8 cellular contexts compared by ENCODE assay signal in the genomic region with DNA sequence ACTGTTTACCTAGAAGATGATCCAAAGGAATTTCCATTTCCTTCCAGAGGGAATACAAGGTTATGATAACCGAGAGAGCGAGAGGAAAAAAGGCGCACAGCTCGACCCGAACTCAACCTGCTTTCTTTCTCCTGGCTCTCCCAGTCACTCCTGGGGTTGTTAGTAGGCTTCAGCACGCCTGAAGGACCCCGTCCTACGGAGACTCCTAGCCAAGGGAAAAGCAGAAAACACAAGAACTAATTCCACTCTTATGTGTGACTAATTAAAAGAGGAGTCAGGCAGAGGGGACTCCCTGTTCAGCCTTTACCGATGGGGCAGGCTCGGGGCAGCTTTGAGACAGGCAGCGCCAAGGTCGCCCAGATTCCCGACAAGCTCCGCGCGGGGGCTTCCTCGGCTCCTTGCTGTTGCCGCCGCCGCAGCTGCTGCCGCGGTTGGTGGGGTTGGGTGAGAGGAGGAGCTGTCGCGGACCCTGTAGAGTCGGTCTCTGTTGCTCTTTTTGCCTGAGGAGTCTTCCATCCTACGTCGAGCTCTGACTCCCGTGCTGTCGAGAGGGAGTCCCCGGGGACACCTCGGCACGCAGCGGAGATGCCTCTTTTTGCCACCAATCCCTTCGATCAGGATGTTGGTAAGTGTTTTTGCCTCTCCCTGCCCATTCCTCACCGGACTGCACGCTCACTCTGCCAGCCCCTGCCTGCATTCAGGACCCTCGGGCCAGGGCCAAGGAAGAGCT. TPM values are rescaled to one million over a fixed set of nuclear protein-coding genes. Genes with fewer than 3 reads are reported as not detected.
DNase-seq lines count a peak whose midpoint lies in the region; ATAC-seq, FAIRE-seq and TF ChIP-seq lines count a peak whose summit lies in the region.

Gene STAM (plus strand): TSS at position 397 of the 730 bp plus-strand sequence. CDS start 189 bp downstream, at position 586.

- H3K4me1 Mint-ChIP-seq in WTC11, result peaks cover 21% of the 10 kb centered on the region

- peak; percentile 62 for DNase-seq in AG09309 (ENCODE audit: low read depth)
- peak; percentile 82 for DNase-seq in NCI-H226
- peak; percentile 86 for DNase-seq in WTC11 (ENCODE audit: low spot score)
- peak; percentile 83 for DNase-seq in bronchial epithelial cell (ENCODE audit: low read depth)
- DNase-seq in iPS-NIHi7 (ENCODE audit: extremely low spot score), result peak; percentile 90
- DNase-seq in smooth muscle cell of the brain vasculature (ENCODE audit: low read depth, low spot score), result peak; percentile 83

- POLR2A ChIA-PET in WTC11 (lab: Charles Lee), result interaction anchor here (0.6 to 2.0 kb wide), 9 partner anchors 14 to 140 kb away, joined by 3 to 20 read pairs (median 3); partner anchors contain the start of gene HACD1

- H3K27me3 Mint-ChIP-seq in WTC11 (ENCODE audit: low read depth), result no peaks in the 10 kb centered on the region

- peak within 1 kb of the TSS; percentile 100 for H3K27ac Mint-ChIP-seq in WTC11

- H3K4me3 Mint-ChIP-seq in WTC11, result peak within 1 kb of the TSS; percentile 94

- CTCF ChIA-PET in WTC11 (lab: Charles Lee), result interaction anchor here (0.6 to 2.5 kb wide), 6 partner anchors 26 to 268 kb away, joined by 3 to 15 read pairs (median 8); partner anchors contain the start of gene HACD1

- no peaks in the 10 kb centered on the region for H3K27me3 ChIP-seq in bronchial epithelial cell (ENCODE audit: control insufficient read depth, insufficient read depth, low read length)

- ATAC-seq in GM19023 (IDR thresholded peaks at IDR 0.05; ENCODE audit: unreplicated experiment), result peak; percentile 93
- peak; percentile 90 for ATAC-seq in HG03196 (IDR thresholded peaks at IDR 0.05; ENCODE audit: unreplicated experiment)
- ATAC-seq in WTC11, result peak; percentile 94

- peaks cover 11% of the 10 kb centered on the region for H3K9me3 Mint-ChIP-seq in WTC11

- TF ChIP-seq CTCF in AG09309 (IDR thresholded peaks at IDR 0.05; ENCODE audit: control insufficient read depth, insufficient read depth, low read depth, low read length, missing control alignments), result no peak
- TF ChIP-seq CTCF in WTC11 (IDR thresholded peaks at IDR 0.05), result no peak
- TF ChIP-seq CTCF in bronchial epithelial cell (IDR thresholded peaks at IDR 0.05; ENCODE audit: insufficient read depth, low read length, severe bottlenecking), result no peak

- H3K4me3 ChIP-seq in AG09309 (ENCODE audit: control insufficient read depth, low read depth, low read length) (peak within 1 kb of the TSS; percentile 91), bronchial epithelial cell (ENCODE audit: low read depth, low read length) (peak within 1 kb of the TSS; percentile 96)

- no peak for FAIRE-seq in bronchial epithelial cell (lab: Jason Lieb, UNC)

- H3K36me3 ChIP-seq in bronchial epithelial cell (ENCODE audit: control insufficient read depth, insufficient read depth, low read length), result no peaks in the 10 kb centered on the region

- peaks cover 15% of the 10 kb centered on the region for H3K36me3 Mint-ChIP-seq in WTC11

TF ChIP-seq in WTC11, 78 proteins besides CTCF, POLR2A, EP300 and RAD21 (continues in another document):
- TF ChIP-seq NFYB (CRISPR knock-in tag; conservative IDR thresholded peaks at IDR 0.05; ENCODE audit: low read depth) (no peak), KAT7 (CRISPR knock-in tag; IDR thresholded peaks at IDR 0.05; ENCODE audit: borderline replicate concordance) (no peak; the same call in 1 of the 2 replicates), ZBTB21 (CRISPR knock-in tag; IDR thresholded peaks at IDR 0.05; ENCODE audit: borderline replicate concordance) (0 out of 2 replicates have a peak, but pooled peaks have one; percentile 55), ARID4B (CRISPR knock-in tag; IDR thresholded peaks at IDR 0.05; ENCODE audit: borderline replicate concordance) (no peak; the same call in none of the 2 replicates), NR3C1 (CRISPR knock-in tag; conservative IDR thresholded peaks at IDR 0.05; ENCODE audit: low read depth) (no peak), GRHL2 (CRISPR knock-in tag; IDR thresholded peaks at IDR 0.05; ENCODE audit: insufficient replicate concordance, severe bottlenecking) (no peak), FOXJ3 (CRISPR knock-in tag; IDR thresholded peaks at IDR 0.05; ENCODE audit: borderline replicate concordance) (no peak), ZNF121 (CRISPR knock-in tag; IDR thresholded peaks at IDR 0.05) (peak; percentile 94), CBFB (CRISPR knock-in tag; IDR thresholded peaks at IDR 0.05; ENCODE audit: low read depth) (no peak), SOX15 (CRISPR knock-in tag; IDR thresholded peaks at IDR 0.05) (no peak), ZSCAN18 (CRISPR knock-in tag; IDR thresholded peaks at IDR 0.05) (no peak), TCF7 (CRISPR knock-in tag; IDR thresholded peaks at IDR 0.05; ENCODE audit: low read depth) (no peak)
- TF ChIP-seq, protein P1, sequence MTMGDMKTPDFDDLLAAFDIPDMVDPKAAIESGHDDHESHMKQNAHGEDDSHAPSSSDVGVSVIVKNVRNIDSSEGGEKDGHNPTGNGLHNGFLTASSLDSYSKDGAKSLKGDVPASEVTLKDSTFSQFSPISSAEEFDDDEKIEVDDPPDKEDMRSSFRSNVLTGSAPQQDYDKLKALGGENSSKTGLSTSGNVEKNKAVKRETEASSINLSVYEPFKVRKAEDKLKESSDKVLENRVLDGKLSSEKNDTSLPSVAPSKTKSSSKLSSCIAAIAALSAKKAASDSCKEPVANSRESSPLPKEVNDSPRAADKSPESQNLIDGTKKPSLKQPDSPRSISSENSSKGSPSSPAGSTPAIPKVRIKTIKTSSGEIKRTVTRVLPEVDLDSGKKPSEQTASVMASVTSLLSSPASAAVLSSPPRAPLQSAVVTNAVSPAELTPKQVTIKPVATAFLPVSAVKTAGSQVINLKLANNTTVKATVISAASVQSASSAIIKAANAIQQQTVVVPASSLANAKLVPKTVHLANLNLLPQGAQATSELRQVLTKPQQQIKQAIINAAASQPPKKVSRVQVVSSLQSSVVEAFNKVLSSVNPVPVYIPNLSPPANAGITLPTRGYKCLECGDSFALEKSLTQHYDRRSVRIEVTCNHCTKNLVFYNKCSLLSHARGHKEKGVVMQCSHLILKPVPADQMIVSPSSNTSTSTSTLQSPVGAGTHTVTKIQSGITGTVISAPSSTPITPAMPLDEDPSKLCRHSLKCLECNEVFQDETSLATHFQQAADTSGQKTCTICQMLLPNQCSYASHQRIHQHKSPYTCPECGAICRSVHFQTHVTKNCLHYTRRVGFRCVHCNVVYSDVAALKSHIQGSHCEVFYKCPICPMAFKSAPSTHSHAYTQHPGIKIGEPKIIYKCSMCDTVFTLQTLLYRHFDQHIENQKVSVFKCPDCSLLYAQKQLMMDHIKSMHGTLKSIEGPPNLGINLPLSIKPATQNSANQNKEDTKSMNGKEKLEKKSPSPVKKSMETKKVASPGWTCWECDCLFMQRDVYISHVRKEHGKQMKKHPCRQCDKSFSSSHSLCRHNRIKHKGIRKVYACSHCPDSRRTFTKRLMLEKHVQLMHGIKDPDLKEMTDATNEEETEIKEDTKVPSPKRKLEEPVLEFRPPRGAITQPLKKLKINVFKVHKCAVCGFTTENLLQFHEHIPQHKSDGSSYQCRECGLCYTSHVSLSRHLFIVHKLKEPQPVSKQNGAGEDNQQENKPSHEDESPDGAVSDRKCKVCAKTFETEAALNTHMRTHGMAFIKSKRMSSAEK (CRISPR knock-in tag; IDR thresholded peaks at IDR 0.05; ENCODE audit: borderline replicate concordance), result peak; percentile 52; the same call in 1 of the 2 replicates

RNA-seq across cellular contexts. Expression of gene STAM, which starts in this region (rescaled TPM):
- total RNA-seq in WTC11 (2021) (20.7 to 24.2 TPM (median 22.9 TPM) in 3 replicates), bronchial epithelial cell (21.9 and 31.6 TPM in 2 replicates)

Comparison
In these comparisons a context has a peak if more than half of its experiments do, and no peak if none do; other contexts are left out.
1. Peak in every context shown above with its lines: DNase-seq, ATAC-seq and H3K4me3 ChIP-seq.